ENCODE assay signal across 12 cellular contexts in genomic region chr6:36980876-36981619, GRCh38. TPM values are rescaled to one million over a fixed set of nuclear protein-coding genes. Genes with fewer than 3 reads are reported as not detected.
DNase-seq lines count a peak whose midpoint lies in the region; ATAC-seq, FAIRE-seq and TF ChIP-seq lines count a peak whose summit lies in the region.
"Had no signal": no experiment of that assay in that cellular context is flagged by ENCODE, and none has a peak within 500 bp of the region (broad histone marks: within the 10 kb centered on the region; RNA-seq: fewer than 3 reads in every experiment).

No MANE protein-coding gene starts in this region.

- no peak overlapping the region for H2AFZ ChIP-seq in HepG2 (ENCODE audit: low read length)

- H3K27ac ChIP-seq in HepG2 (ENCODE audit: extremely low read length, insufficient read depth, low read length) (no peak overlapping the region), right lobe of liver (no peak overlapping the region), iPS-20b (ENCODE audit: low read length) (no peak overlapping the region), upper lobe of right lung (no peak overlapping the region)
- H3K27ac ChIP-seq: suprapubic skin had no signal

- no peak for TF ChIP-seq RAD21 in HepG2 (CRISPR knock-in tag; IDR thresholded peaks at IDR 0.05)

- no TSS peak for BruUV-seq in HepG2 (replicated peaks; lab: Mats Ljungman, UMichigan)

- no peak for FAIRE-seq in HepG2 (lab: Jason Lieb, UNC)
- FAIRE-seq: RCC 7860 had no signal

- WGBS in HepG2 (ENCODE audit: low lambda C conversion rate) = 94% methylated on average over 14 of the region's 14 CpGs
- 54% methylated on average over 3 of the region's 14 CpGs for WGBS in right lobe of liver (ENCODE audit: insufficient coverage, low coverage, low lambda C conversion rate, missing lambda C conversion rate)

- H3K9ac ChIP-seq in HepG2 (ENCODE audit: insufficient read depth, low read depth, low read length) = no peak overlapping the region
- peak overlapping the region; percentile 36 for H3K9ac ChIP-seq in NT2/D1 (ENCODE audit: insufficient read length, low read depth)
- peak overlapping the region; percentile 33; the same call in 1 of the 2 replicates for H3K9ac ChIP-seq in iPS-20b (ENCODE audit: low read depth, low read length)

- H3K36me3 ChIP-seq in HepG2 (replicated peaks in 1 of 2; ENCODE audit: control insufficient read depth in 1 of 2, insufficient read depth in 2 of 2, low read length in 2 of 2) (peaks cover 30 to 47% of the 10 kb centered on the region in 2 experiments), right lobe of liver (peaks cover 5 to 29% (median 12%) of the 10 kb centered on the region in 4 donors), NT2/D1 (ENCODE audit: insufficient read depth, insufficient read length, low read length) (peaks cover 77% of the 10 kb centered on the region), iPS-20b (ENCODE audit: insufficient read depth, low read depth, low read length) (peaks cover 38% of the 10 kb centered on the region), upper lobe of right lung (peaks cover 27% of the 10 kb centered on the region)

- no peak overlapping the region for H3K4me3 ChIP-seq in HepG2 (replicated peaks in 1 of 3; ENCODE audit: insufficient read depth in 1 of 3, low read depth in 2 of 3, low read length in 3 of 3)
- no peak overlapping the region for H3K4me3 ChIP-seq in right lobe of liver
- no peak overlapping the region for H3K4me3 ChIP-seq in NT2/D1 (ENCODE audit: insufficient read length, low read depth)
- H3K4me3 ChIP-seq in iPS-20b (ENCODE audit: low read length) = no peak overlapping the region
- no peak overlapping the region for H3K4me3 ChIP-seq in upper lobe of right lung
- H3K4me3 ChIP-seq: suprapubic skin had no signal

- peaks cover 56% of the 10 kb centered on the region for H3K79me2 ChIP-seq in HepG2 (ENCODE audit: insufficient read depth, low read length)

- 0 out of 4 replicates have a peak, but pooled peaks of 1 of the 2 experiments have one; percentile 8 for TF ChIP-seq POLR2A in HepG2 (IDR thresholded peaks at IDR 0.05; ENCODE audit: insufficient read depth in 1 of 2, low read depth in 2 of 2, low read length in 2 of 2)
- no peak for TF ChIP-seq POLR2A in right lobe of liver (IDR thresholded peaks at IDR 0.05)

- no peak overlapping the region for H3K4me2 ChIP-seq in HepG2 (ENCODE audit: low read depth, low read length)

- in situ Hi-C loops in HepG2 (cut with HindIII; ENCODE audit: extremely low pct_ligation_motif_present, low pct_unique_long_range_greater_than_20kb) = no loop called here

- H3K9me3 ChIP-seq in HepG2 (ENCODE audit: low read length) = no peaks in the 10 kb centered on the region
- no peaks in the 10 kb centered on the region for H3K9me3 ChIP-seq in right lobe of liver
- no peaks in the 10 kb centered on the region for H3K9me3 ChIP-seq in NT2/D1 (ENCODE audit: insufficient read depth, low read length)
- H3K9me3 ChIP-seq in iPS-20b (ENCODE audit: insufficient read depth, low read depth, low read length) = no peaks in the 10 kb centered on the region
- no peaks in the 10 kb centered on the region for H3K9me3 ChIP-seq in upper lobe of right lung
- H3K9me3 ChIP-seq: suprapubic skin had no signal

- peaks cover 21% of the 10 kb centered on the region for H3K4me1 ChIP-seq in HepG2 (ENCODE audit: insufficient read depth, low read length)
- H3K4me1 ChIP-seq in right lobe of liver = peaks cover 0 to 16% (median 3%) of the 10 kb centered on the region in 4 donors
- peaks cover 21% of the 10 kb centered on the region for H3K4me1 ChIP-seq in NT2/D1 (ENCODE audit: insufficient read depth, insufficient read length)
- H3K4me1 ChIP-seq in iPS-20b (ENCODE audit: insufficient read depth, low read length) = peaks cover 14% of the 10 kb centered on the region
- peaks cover 45% of the 10 kb centered on the region for H3K4me1 ChIP-seq in upper lobe of right lung

- H4K20me1 ChIP-seq in HepG2 (ENCODE audit: insufficient read depth, low read length) = peaks cover 6% of the 10 kb centered on the region

- no peak for ATAC-seq in HepG2
- no peak for ATAC-seq in right lobe of liver
- no peak for ATAC-seq in upper lobe of right lung

- TF ChIP-seq CTCF in HepG2 (CRISPR knock-in tag; IDR thresholded peaks at IDR 0.05) = 0 out of 2 replicates have a peak, but pooled peaks have one; percentile 8
- TF ChIP-seq CTCF in right lobe of liver (IDR thresholded peaks at IDR 0.05) = no peak
- no peak for TF ChIP-seq CTCF in upper lobe of right lung (IDR thresholded peaks at IDR 0.05)

- H3K27me3 ChIP-seq in HepG2 (ENCODE audit: control insufficient read depth in 1 of 2, insufficient read depth in 2 of 2, low read length in 2 of 2) (no peaks in the 10 kb centered on the region; a peak in 1 of 5 replicates), right lobe of liver (no peaks in the 10 kb centered on the region), NT2/D1 (ENCODE audit: insufficient read depth, insufficient read length) (no peaks in the 10 kb centered on the region), iPS-20b (ENCODE audit: insufficient read depth, low read length) (no peaks in the 10 kb centered on the region), upper lobe of right lung (no peaks in the 10 kb centered on the region)
- H3K27me3 ChIP-seq: suprapubic skin had no signal

- POLR2A ChIA-PET in HepG2 (lab: Yijun Ruan, JAX) = no interaction called here

- intact Hi-C loops in HepG2 (cut with micrococcal nuclease; ENCODE audit: unreplicated experiment) = no loop called here
- intact Hi-C loops in right lobe of liver (cut with DNase I) = no loop called here
- intact Hi-C loops in upper lobe of right lung (cut with DNase I) = no loop called here
- intact Hi-C loops in head of caudate nucleus (cut with DNase I) = no loop called here

- CTCF ChIA-PET in HepG2 (lab: Yijun Ruan, JAX; ENCODE audit: low intra/inter-chr PET ratio, low total read pairs) = interaction anchor here (1.0 kb wide), 1 partner anchor 37 kb away, joined by 3 read pairs; no protein-coding TSS in a partner anchor

- TF ChIP-seq EP300 in HepG2 (IDR thresholded peaks at IDR 0.05; ENCODE audit: low read depth in 2 of 2, low read length in 2 of 2) (no peak), HepG2 (CRISPR knock-in tag; IDR thresholded peaks at IDR 0.05; ENCODE audit: borderline replicate concordance) (no peak)

- DNase-seq in HepG2 (ENCODE audit: low spot score) (no peak), right lobe of liver (no peak), NT2/D1 (ENCODE audit: low read depth, low spot score) (no peak), upper lobe of right lung (peak; percentile 56), DMS153 treated with DMSO at 0.1 percent for 48 hours (lab: John Stamatoyannopoulos, UW; ENCODE audit: unreplicated experiment) (no peak), head of caudate nucleus (no peak)
- DNase-seq in stimulated activated CD4-positive, alpha-beta T cell treated with anti-CD3 and anti-CD28 coated beads, Interleukin-12 subunit alpha, Interleukin-12 subunit beta, amount 100 ng/mL, for 4 hours = no peak
- DNase-seq: activated gamma-delta T cell treated with Interleukin-2 at 50 U/mL for 16 hours had no signal

RNA-seq across cellular contexts. Expression of gene MTCH1, which starts 4.9 kb away (rescaled TPM):
- total RNA-seq in HepG2 (2016; rRNA removed; fragmentation: Illumina TruSeq; extraction: Trizol) (115 and 144 TPM in 2 replicates), right lobe of liver (10 to 100 TPM; 56.3 to 73.7 (median 63.3) TPM), upper lobe of right lung (194 TPM)
- total RNA-seq in HepG2 (2016; cell fraction: cytosol; rRNA removed; fragmentation: Illumina TruSeq; extraction: Trizol; ENCODE audit: low read depth) = 53.5 and 64.3 TPM in 2 replicates
- 99.7 and 146 TPM in 2 replicates for total RNA-seq in HepG2 (2016; cell fraction: insoluble cytoplasmic fraction; rRNA removed; fragmentation: Illumina TruSeq; extraction: Trizol)
- 112 and 127 TPM in 2 replicates for total RNA-seq in HepG2 (2016; cell fraction: membrane; rRNA removed; fragmentation: Illumina TruSeq; extraction: Trizol)
- 129 and 139 TPM in 2 replicates for total RNA-seq in HepG2 (2016; cell fraction: nucleus; rRNA removed; fragmentation: Illumina TruSeq; extraction: Trizol)
- 86.2 and 96.1 TPM in 2 replicates for polyA plus RNA-seq in HepG2 (2011; rRNA removed)
- polyA plus RNA-seq in HepG2 (2011; cell fraction: cytosol; rRNA removed) = 84.5 and 90.6 TPM in 2 replicates
- 168 and 184 TPM in 2 replicates for polyA plus RNA-seq in HepG2 (2011; cell fraction: nucleus; rRNA removed)
- polyA plus RNA-seq in HepG2 (2012) = 90.8 and 127 TPM in 2 replicates
- 50.6 and 64.6 TPM in 2 replicates for polyA plus RNA-seq in HepG2 (2016; cell fraction: cytosol; fragmentation: Illumina TruSeq; extraction: Trizol; ENCODE audit: low read depth)
- 92.2 and 107 TPM in 2 replicates for polyA plus RNA-seq in HepG2 (2016; cell fraction: insoluble cytoplasmic fraction; fragmentation: Illumina TruSeq; extraction: Trizol; ENCODE audit: low read depth)
- polyA plus RNA-seq in HepG2 (2016; cell fraction: membrane; fragmentation: Illumina TruSeq; extraction: Trizol; ENCODE audit: low read depth) = 86.2 and 95.7 TPM in 2 replicates
- 185 and 196 TPM in 2 replicates for polyA plus RNA-seq in HepG2 (2016; cell fraction: nucleus; fragmentation: Illumina TruSeq; extraction: Trizol; ENCODE audit: insufficient read depth, low read depth)
- polyA minus RNA-seq in HepG2 (2011; rRNA and poly(A)+ RNA removed; ENCODE audit: low replicate concordance) = 134 and 163 TPM in 2 replicates
- 32.2 and 36.3 TPM in 2 replicates for polyA minus RNA-seq in HepG2 (2011; cell fraction: cytosol; rRNA and poly(A)+ RNA removed)
- polyA minus RNA-seq in HepG2 (2011; cell fraction: nucleus; rRNA and poly(A)+ RNA removed) = 109 and 138 TPM in 2 replicates

RNA-seq across cellular contexts. Expression of gene FGD2, which starts 24.4 kb away (rescaled TPM):
- total RNA-seq in HepG2 (2016; rRNA removed; fragmentation: Illumina TruSeq; extraction: Trizol) (not detected in 2 replicates), right lobe of liver (10 to 100 TPM in 2 of 6 experiments, 1 to 10 TPM in 4; 6.6 to 15.6 (median 9.6) TPM), upper lobe of right lung (56.9 TPM)
- total RNA-seq in HepG2 (2016; cell fraction: cytosol; rRNA removed; fragmentation: Illumina TruSeq; extraction: Trizol; ENCODE audit: low read depth) = not detected in 2 replicates
- not detected in 2 replicates for total RNA-seq in HepG2 (2016; cell fraction: insoluble cytoplasmic fraction; rRNA removed; fragmentation: Illumina TruSeq; extraction: Trizol)
- total RNA-seq in HepG2 (2016; cell fraction: membrane; rRNA removed; fragmentation: Illumina TruSeq; extraction: Trizol) = not detected in 2 replicates
- not detected in 2 replicates for total RNA-seq in HepG2 (2016; cell fraction: nucleus; rRNA removed; fragmentation: Illumina TruSeq; extraction: Trizol)
- polyA plus RNA-seq in HepG2 (2011; rRNA removed) = 0.03 TPM in 1 of 2 replicates, not detected in the other
- polyA plus RNA-seq in HepG2 (2011; cell fraction: cytosol; rRNA removed) = not detected in 2 replicates
- polyA plus RNA-seq in HepG2 (2011; cell fraction: nucleus; rRNA removed) = 0.13 and 0.17 TPM in 2 replicates
- not detected in 2 replicates for polyA plus RNA-seq in HepG2 (2012)
- not detected in 2 replicates for polyA plus RNA-seq in HepG2 (2016; cell fraction: cytosol; fragmentation: Illumina TruSeq; extraction: Trizol; ENCODE audit: low read depth)
- not detected in 2 replicates for polyA plus RNA-seq in HepG2 (2016; cell fraction: insoluble cytoplasmic fraction; fragmentation: Illumina TruSeq; extraction: Trizol; ENCODE audit: low read depth)
- polyA plus RNA-seq in HepG2 (2016; cell fraction: membrane; fragmentation: Illumina TruSeq; extraction: Trizol; ENCODE audit: low read depth) = not detected in 2 replicates
- polyA plus RNA-seq in HepG2 (2016; cell fraction: nucleus; fragmentation: Illumina TruSeq; extraction: Trizol; ENCODE audit: insufficient read depth, low read depth) = not detected in 2 replicates
- polyA minus RNA-seq in HepG2 (2011; rRNA and poly(A)+ RNA removed; ENCODE audit: low replicate concordance) = not detected in 2 replicates
- not detected in 2 replicates for polyA minus RNA-seq in HepG2 (2011; cell fraction: cytosol; rRNA and poly(A)+ RNA removed)
- polyA minus RNA-seq in HepG2 (2011; cell fraction: nucleus; rRNA and poly(A)+ RNA removed) = 0.25 TPM in 1 of 2 replicates, not detected in the other
- total RNA-seq: myocyte had no signal

RNA-seq across cellular contexts. Expression of gene PI16, which starts 26.5 kb away (rescaled TPM):
- total RNA-seq in HepG2 (2016; rRNA removed; fragmentation: Illumina TruSeq; extraction: Trizol) = not detected in 2 replicates
- total RNA-seq in HepG2 (2016; cell fraction: cytosol; rRNA removed; fragmentation: Illumina TruSeq; extraction: Trizol; ENCODE audit: low read depth) = not detected in 2 replicates
- not detected in 2 replicates for total RNA-seq in HepG2 (2016; cell fraction: insoluble cytoplasmic fraction; rRNA removed; fragmentation: Illumina TruSeq; extraction: Trizol)
- not detected in 2 replicates for total RNA-seq in HepG2 (2016; cell fraction: membrane; rRNA removed; fragmentation: Illumina TruSeq; extraction: Trizol)
- total RNA-seq in HepG2 (2016; cell fraction: nucleus; rRNA removed; fragmentation: Illumina TruSeq; extraction: Trizol) = not detected in 2 replicates
- not detected in 2 replicates for polyA plus RNA-seq in HepG2 (2011; rRNA removed)
- polyA plus RNA-seq in HepG2 (2011; cell fraction: cytosol; rRNA removed) = not detected in 2 replicates
- polyA plus RNA-seq in HepG2 (2011; cell fraction: nucleus; rRNA removed) = not detected in 2 replicates
- polyA plus RNA-seq in HepG2 (2012) = not detected in 2 replicates
- polyA plus RNA-seq in HepG2 (2016; cell fraction: cytosol; fragmentation: Illumina TruSeq; extraction: Trizol; ENCODE audit: low read depth) = not detected in 2 replicates
- polyA plus RNA-seq in HepG2 (2016; cell fraction: insoluble cytoplasmic fraction; fragmentation: Illumina TruSeq; extraction: Trizol; ENCODE audit: low read depth) = not detected in 2 replicates
- polyA plus RNA-seq in HepG2 (2016; cell fraction: membrane; fragmentation: Illumina TruSeq; extraction: Trizol; ENCODE audit: low read depth) = not detected in 2 replicates
- polyA plus RNA-seq in HepG2 (2016; cell fraction: nucleus; fragmentation: Illumina TruSeq; extraction: Trizol; ENCODE audit: insufficient read depth, low read depth) = not detected in 2 replicates
- polyA minus RNA-seq in HepG2 (2011; rRNA and poly(A)+ RNA removed; ENCODE audit: low replicate concordance) = 0.33 TPM in 1 of 2 replicates, not detected in the other
- polyA minus RNA-seq in HepG2 (2011; cell fraction: cytosol; rRNA and poly(A)+ RNA removed) = not detected in 2 replicates
- not detected in 2 replicates for polyA minus RNA-seq in HepG2 (2011; cell fraction: nucleus; rRNA and poly(A)+ RNA removed)
- total RNA-seq in right lobe of liver = under 1 TPM in 2 of 6 experiments, not detected in 4; 0.11 to 0.42 TPM
- total RNA-seq in upper lobe of right lung = 3.4 TPM
- total RNA-seq: myocyte had no signal

Comparison
In these comparisons a context has a peak if more than half of its experiments do, and no peak if none do; other contexts are left out.
1. RNA of gene FGD2, which starts 24.4 kb away (total RNA-seq): 56.9 TPM in upper lobe of right lung (single experiment) and 6.6 to 15.6 TPM in right lobe of liver; not detected in HepG2; every median in the first group is over 4 times any median in the second.